Comparison of ENCODE assay signal across 8 cellular contexts in genomic region chr1:111621050-111621449, GRCh38. TPM values are rescaled to one million over a fixed set of nuclear protein-coding genes. Genes with fewer than 3 reads are reported as not detected.
A peak's percentile ranks its signal among the peaks of the same experiment; 100 is the strongest.
DNase-seq lines count a peak whose midpoint lies in the region; ATAC-seq and TF ChIP-seq lines count a peak whose summit lies in the region.

No MANE protein-coding gene starts in this region.

- in situ Hi-C loops in brain microvascular endothelial cell (cut with HindIII; ENCODE audit: low pct_ligation_motif_present, low sequenced_read_pairs): no loop called here

- H3K9me3 ChIP-seq in BE2C: no peaks in the 10 kb centered on the region

- intact Hi-C loops in lower leg skin (cut with DNase I; ENCODE audit: low total_unique reads): no loop called here

- no peaks in the 10 kb centered on the region for H3K36me3 Mint-ChIP-seq in naive B cell

- peak overlapping the region; percentile 7 to 97 (median 94) for H3K27ac Mint-ChIP-seq in naive B cell

- ATAC-seq in naive B cell (ENCODE audit: low read depth in 2 of 2) (no peak), HG02678 (IDR thresholded peaks at IDR 0.05; ENCODE audit: unreplicated experiment) (no peak), HG03139 (IDR thresholded peaks at IDR 0.05; ENCODE audit: unreplicated experiment) (no peak), HG02763 (IDR thresholded peaks at IDR 0.05; ENCODE audit: unreplicated experiment) (no peak)

- peak overlapping the region; percentile 68 for H3K27ac ChIP-seq in KMS-11
- H3K27ac ChIP-seq in brain microvascular endothelial cell: no peak overlapping the region

- peak overlapping the region; percentile 71 for H3K9ac ChIP-seq in KMS-11

- H4K20me1 ChIP-seq in KMS-11 (ENCODE audit: insufficient read depth): no peaks in the 10 kb centered on the region

- H3K36me3 ChIP-seq in BE2C: no peaks in the 10 kb centered on the region
- no peaks in the 10 kb centered on the region for H3K36me3 ChIP-seq in KMS-11 (ENCODE audit: insufficient read depth)
- H3K36me3 ChIP-seq in brain microvascular endothelial cell (replicated peaks): no peaks in the 10 kb centered on the region

- H3K4me2 ChIP-seq in KMS-11: peak overlapping the region; percentile 77

- no peak for TF ChIP-seq POLR2A in lower leg skin (IDR thresholded peaks at IDR 0.05)

- H3K4me1 ChIP-seq in BE2C (no peaks in the 10 kb centered on the region), KMS-11 (ENCODE audit: low read depth, poor library complexity, severe bottlenecking) (peaks cover 81% of the 10 kb centered on the region)

- H2AFZ ChIP-seq in KMS-11 (ENCODE audit: low read depth): no peak overlapping the region

- H3K4me3 Mint-ChIP-seq in naive B cell: peak overlapping the region; percentile 92 to 100 (median 96)

- no peaks in the 10 kb centered on the region for H3K9me3 Mint-ChIP-seq in naive B cell

- peaks cover 68 to 83% (median 77%) of the 10 kb centered on the region in 3 donors for H3K4me1 Mint-ChIP-seq in naive B cell

- peak overlapping the region; percentile 82 for H3K4me3 ChIP-seq in BE2C (ENCODE audit: low read depth, low read length)
- no peak overlapping the region for H3K4me3 ChIP-seq in KMS-11 (IDR thresholded peaks at IDR 0.05; ENCODE audit: insufficient read depth, low read depth, low read length)
- H3K4me3 ChIP-seq in brain microvascular endothelial cell (ENCODE audit: low read depth, low read length): peak overlapping the region; percentile 88
- no peak overlapping the region for H3K4me3 ChIP-seq in lower leg skin (ENCODE audit: low read depth, poor library complexity, severe bottlenecking)

- 49 to 63% methylated on average over 4 of the region's 4 CpGs for WGBS in lower leg skin, 2 donors

- no peak for TF ChIP-seq CTCF in BE2C (IDR thresholded peaks at IDR 0.05; ENCODE audit: low read depth, low read length)
- no peak for TF ChIP-seq CTCF in KMS-11 (conservative IDR thresholded peaks at IDR 0.05; ENCODE audit: low read depth, low read length)
- TF ChIP-seq CTCF in brain microvascular endothelial cell (IDR thresholded peaks at IDR 0.05; ENCODE audit: low read depth, low read length, missing control alignments): no peak
- TF ChIP-seq CTCF in lower leg skin (IDR thresholded peaks at IDR 0.05): no peak

- H3K27me3 ChIP-seq in BE2C (no peaks in the 10 kb centered on the region), KMS-11 (ENCODE audit: insufficient read depth, low read depth) (no peaks in the 10 kb centered on the region), brain microvascular endothelial cell (replicated peaks) (no peaks in the 10 kb centered on the region)

- H3K27me3 Mint-ChIP-seq in naive B cell: no peaks in the 10 kb centered on the region

- DNase-seq in BE2C: no peak
- no peak for DNase-seq in brain microvascular endothelial cell
- no peak for DNase-seq in naive B cell
- no peak for DNase-seq in lower leg skin (ENCODE audit: low spot score in 2 of 2)

- peaks cover 58% of the 10 kb centered on the region for H3K79me2 ChIP-seq in KMS-11 (ENCODE audit: insufficient read depth, low read depth)

RNA-seq across cellular contexts. Expression of gene RAP1A, which starts 1.5 kb away (rescaled TPM):
- polyA plus RNA-seq in BE2C (2012; ENCODE audit: insufficient read depth, insufficient read length, low read depth): 27.6 TPM
- polyA plus RNA-seq in naive B cell (ENCODE audit: low read depth in 6 of 6): 10 to 100 TPM; 30.7 to 44.6 (median 37.2) TPM
- 10 to 100 TPM; 25.5 to 33.8 (median 31.0) TPM for total RNA-seq in lower leg skin

Comparison
In these comparisons a context has a peak if more than half of its experiments do, and no peak if none do; other contexts are left out.
1. H3K4me3 ChIP-seq: peak in BE2C (single experiment) and brain microvascular endothelial cell (single experiment); none in KMS-11 (single experiment) and lower leg skin (single experiment).